Comparison of ENCODE assay signal across 3 cellular contexts in genomic region chr12:16863742-16864141, GRCh38.
TF ChIP-seq lines count a peak whose summit lies in the region.

No MANE protein-coding gene starts in this region.

TF ChIP-seq in HepG2, 621 proteins besides CTCF, POLR2A, EP300 and RAD21 (continued from another document):
- TF ChIP-seq MAFK (conservative IDR thresholded peaks at IDR 0.05 in 1 of 2, IDR thresholded peaks at IDR 0.05 in 1 of 2; ENCODE audit: low read length in 2 of 2) = peak; percentile 39 to 67; a peak in 3 of 4 replicates
- no peak for TF ChIP-seq AHR (CRISPR knock-in tag; IDR thresholded peaks at IDR 0.05)

TF ChIP-seq in A549, 52 proteins besides CTCF, POLR2A, EP300 and RAD21 (continued from another document):
- TF ChIP-seq CHD2 (IDR thresholded peaks at IDR 0.05; ENCODE audit: low read length, partially characterized antibody) (no peak), JUNB (IDR thresholded peaks at IDR 0.05) (no peak), PHF8 (IDR thresholded peaks at IDR 0.05; ENCODE audit: borderline replicate concordance, low read depth) (no peak), NFE2L2 (conservative IDR thresholded peaks at IDR 0.05; ENCODE audit: low read length) (no peak)

TF ChIP-seq in IMR-90, 13 proteins besides CTCF, POLR2A, EP300 and RAD21 (continued from another document):
- TF ChIP-seq MAFK (IDR thresholded peaks at IDR 0.05; ENCODE audit: low read depth, low read length) = peak; percentile 37; the same call in 1 of the 2 replicates
- TF ChIP-seq FOS (IDR thresholded peaks at IDR 0.05; ENCODE audit: low read depth, low read length) = no peak
TF ChIP-seq in IMR-90: peak in this region for 1.
